In genomic region chr18:69400253-69400975, GRCh38 we compare ENCODE assay signal across 9 cellular contexts. TPM values are rescaled to one million over a fixed set of nuclear protein-coding genes. Genes with fewer than 3 reads are reported as not detected.
DNase-seq lines count a peak whose midpoint lies in the region; ATAC-seq, FAIRE-seq and TF ChIP-seq lines count a peak whose summit lies in the region.
"Had no signal": no experiment of that assay in that cellular context is flagged by ENCODE, and none has a peak within 500 bp of the region (broad histone marks: within the 10 kb centered on the region; RNA-seq: fewer than 3 reads in every experiment).

TSS of gene DOK6 (plus strand) at chr18:69400888.

- FAIRE-seq in D721Med (lab: Jason Lieb, UNC), result no peak

- CTCF ChIA-PET in WTC11 (lab: Charles Lee), result interaction anchor here (1.6 kb wide), 1 partner anchor 69 kb away, joined by 4 read pairs; no protein-coding TSS in a partner anchor

- no peaks in the 10 kb centered on the region for H3K36me3 ChIP-seq in muscle layer of duodenum (ENCODE audit: control insufficient read depth in 1 of 2, insufficient read depth in 2 of 2, low read length in 2 of 2)
- no peaks in the 10 kb centered on the region for H3K36me3 ChIP-seq in vagina

- H3K27ac ChIP-seq in muscle layer of duodenum (ENCODE audit: low read length) (no peak within 1 kb of the TSS), vagina (peak within 1 kb of the TSS; percentile 67)

- ATAC-seq in WTC11 (peak; percentile 63), GM19351 (IDR thresholded peaks at IDR 0.05; ENCODE audit: unreplicated experiment) (no peak), GM18858 (IDR thresholded peaks at IDR 0.05; ENCODE audit: unreplicated experiment) (no peak)

- H3K4me3 ChIP-seq in fibroblast of mammary gland (ENCODE audit: control insufficient read depth, low read depth, low read length), result peak within 1 kb of the TSS; percentile 57
- peak within 1 kb of the TSS; percentile 62 to 86 for H3K4me3 ChIP-seq in muscle layer of duodenum (ENCODE audit: low read depth in 1 of 2, low read length in 2 of 2)
- peak within 1 kb of the TSS; percentile 55 to 63 for H3K4me3 ChIP-seq in vagina

- TF ChIP-seq POLR2A in vagina (IDR thresholded peaks at IDR 0.05), result no peak

- intact Hi-C loops in vagina (cut with DNase I), result no loop called here

- peak within 1 kb of the TSS; percentile 32; the same call in 1 of the 2 replicates for H3K27ac Mint-ChIP-seq in WTC11
- H3K27ac Mint-ChIP-seq: natural killer cell treated with Interleukin-12 subunit alpha and Interleukin-12 subunit beta and Interleukin-15 and Interleukin-18, amount 100 ng/mL, for 72 hours had no signal

- no peak for TF ChIP-seq CTCF in D721Med (IDR thresholded peaks at IDR 0.05; ENCODE audit: insufficient read depth, missing control alignments)
- TF ChIP-seq CTCF in WTC11 (IDR thresholded peaks at IDR 0.05), result no peak
- TF ChIP-seq CTCF in fibroblast of mammary gland (conservative IDR thresholded peaks at IDR 0.05; ENCODE audit: control insufficient read depth, insufficient read depth, low read depth, low read length), result no peak
- no peak for TF ChIP-seq CTCF in vagina (IDR thresholded peaks at IDR 0.05)

- POLR2A ChIA-PET in WTC11 (lab: Charles Lee), result no interaction called here

- H3K9me3 ChIP-seq in muscle layer of duodenum (ENCODE audit: control insufficient read depth in 1 of 2, low read length in 2 of 2) (no peaks in the 10 kb centered on the region), vagina (no peaks in the 10 kb centered on the region)

- DNase-seq in D721Med (ENCODE audit: insufficient read length, low spot score) (peak; percentile 95), NCI-H1092 treated with DMSO at 0.1 percent for 48 hours (lab: John Stamatoyannopoulos, UW) (peak; percentile 87), WTC11 (ENCODE audit: low spot score) (peak; percentile 67), fibroblast of mammary gland (ENCODE audit: low read depth) (peak; percentile 63), vagina (ENCODE audit: extremely low spot score in 2 of 2) (no peak)

- H3K36me3 Mint-ChIP-seq in WTC11, result no peaks in the 10 kb centered on the region

- peaks cover 53% of the 10 kb centered on the region for H3K27me3 Mint-ChIP-seq in WTC11 (ENCODE audit: low read depth)

- no peaks in the 10 kb centered on the region for H3K9me3 Mint-ChIP-seq in WTC11
- H3K9me3 Mint-ChIP-seq: natural killer cell treated with Interleukin-12 subunit alpha and Interleukin-12 subunit beta and Interleukin-15 and Interleukin-18, amount 100 ng/mL, for 72 hours had no signal

- H3K4me3 Mint-ChIP-seq in WTC11, result peak within 1 kb of the TSS; percentile 83
- H3K4me3 Mint-ChIP-seq: natural killer cell treated with Interleukin-12 subunit alpha and Interleukin-12 subunit beta and Interleukin-15 and Interleukin-18, amount 100 ng/mL, for 72 hours had no signal

- peaks cover 43% of the 10 kb centered on the region for H3K4me1 Mint-ChIP-seq in WTC11

- peaks cover 0 to 16% of the 10 kb centered on the region in 2 donors for H3K4me1 ChIP-seq in muscle layer of duodenum (ENCODE audit: control insufficient read depth in 1 of 2, insufficient read depth in 2 of 2, low read length in 2 of 2)
- H3K4me1 ChIP-seq in vagina, result peaks cover 12% of the 10 kb centered on the region

- H3K27me3 ChIP-seq in muscle layer of duodenum (ENCODE audit: low read depth, low read length) (no peaks in the 10 kb centered on the region), vagina (no peaks in the 10 kb centered on the region)

TF ChIP-seq in WTC11, 78 proteins besides CTCF, POLR2A, EP300 and RAD21:
- TF ChIP-seq ZNF219 (CRISPR knock-in tag; IDR thresholded peaks at IDR 0.05; ENCODE audit: borderline replicate concordance) (0 out of 2 replicates have a peak, but pooled peaks have one; percentile 21), USF2 (CRISPR knock-in tag; IDR thresholded peaks at IDR 0.05) (no peak), E2F5 (CRISPR knock-in tag; IDR thresholded peaks at IDR 0.05) (no peak), SP1 (CRISPR knock-in tag; conservative IDR thresholded peaks at IDR 0.05) (no peak), E2F1 (CRISPR knock-in tag; IDR thresholded peaks at IDR 0.05) (0 out of 2 replicates have a peak, but pooled peaks have one; percentile 39), MAX (CRISPR knock-in tag; IDR thresholded peaks at IDR 0.05) (peak; percentile 70; the same call in 1 of the 2 replicates), FOXP4 (CRISPR knock-in tag; IDR thresholded peaks at IDR 0.05) (no peak), GABPB1 (CRISPR knock-in tag; IDR thresholded peaks at IDR 0.05) (peak; percentile 32; the same call in 1 of the 2 replicates), TEAD1 (CRISPR knock-in tag; IDR thresholded peaks at IDR 0.05) (0 out of 2 replicates have a peak, but pooled peaks have one; percentile 12)

RNA-seq across cellular contexts. Expression of gene DOK6, which starts in this region (rescaled TPM):
- total RNA-seq in WTC11 (2021) (0.48 to 4.1 TPM (median 2.5 TPM) in 3 replicates), vagina (1.2 TPM)
- total RNA-seq: natural killer cell treated with Interleukin-12 subunit alpha and Interleukin-12 subunit beta and Interleukin-15 and Interleukin-18, amount 100 ng/mL, for 72 hours had no signal

Comparison
In these comparisons a context has a peak if more than half of its experiments do, and no peak if none do; other contexts are left out.
1. DNase-seq: peak in D721Med (single experiment), NCI-H1092 treated with DMSO at 0.1 percent for 48 hours (single experiment), WTC11 (single experiment) and fibroblast of mammary gland (single experiment); none in vagina (0 of 2).
2. Peak in every context shown above with its lines, with median percentiles within 50 percentile points of each other: H3K4me3 ChIP-seq.